Comparison of ENCODE assay signal across 8 cellular contexts in genomic region chr9:98971168-98971914, GRCh38. TPM values are rescaled to one million over a fixed set of nuclear protein-coding genes. Genes with fewer than 3 reads are reported as not detected.
DNase-seq lines count a peak whose midpoint lies in the region; ATAC-seq and TF ChIP-seq lines count a peak whose summit lies in the region.

No MANE protein-coding gene starts in this region.

- peak overlapping the region; percentile 89 for H3K27ac ChIP-seq in smooth muscle cell (ENCODE audit: low read depth)

- no peaks in the 10 kb centered on the region for H3K36me3 ChIP-seq in smooth muscle cell (ENCODE audit: low read depth)

- H3F3A ChIP-seq in smooth muscle cell (ENCODE audit: low read depth), result peaks cover 3% of the 10 kb centered on the region

- H3K4me3 ChIP-seq in smooth muscle cell, result no peak overlapping the region

- H3K4me3 Mint-ChIP-seq in HFFc6 (peak overlapping the region; percentile 8; the same call in 1 of the 2 replicates), glutamatergic neuron (ENCODE audit: unreplicated experiment) (no peak overlapping the region)

- no peak overlapping the region for H3K27ac Mint-ChIP-seq in HFFc6
- no peak overlapping the region for H3K27ac Mint-ChIP-seq in glutamatergic neuron (ENCODE audit: unreplicated experiment)

- H3K27me3 Mint-ChIP-seq in HFFc6 (ENCODE audit: insufficient read depth) (peaks cover 18% of the 10 kb centered on the region), glutamatergic neuron (ENCODE audit: unreplicated experiment) (peaks cover 9% of the 10 kb centered on the region)

- WGBS in smooth muscle cell (ENCODE audit: low lambda C conversion rate), result 57% methylated on average over 20 of the region's 20 CpGs

- H3K4me1 Mint-ChIP-seq in HFFc6 (ENCODE audit: low read depth), result peaks cover 15% of the 10 kb centered on the region
- peaks cover 21% of the 10 kb centered on the region for H3K4me1 Mint-ChIP-seq in glutamatergic neuron (ENCODE audit: low read depth, unreplicated experiment)

- intact Hi-C loops in cardiac septum (cut with DNase I), result no loop called here

- ATAC-seq in HG03378 (IDR thresholded peaks at IDR 0.05; ENCODE audit: unreplicated experiment), result no peak

- peaks cover 59% of the 10 kb centered on the region for H3K79me2 ChIP-seq in smooth muscle cell (ENCODE audit: low read depth)

- no peak overlapping the region for H2AFZ ChIP-seq in smooth muscle cell (ENCODE audit: low read depth)

- H3K4me2 ChIP-seq in smooth muscle cell, result peak overlapping the region; percentile 70

- H3K9me3 Mint-ChIP-seq in HFFc6, result no peaks in the 10 kb centered on the region
- peaks cover 8% of the 10 kb centered on the region for H3K9me3 Mint-ChIP-seq in glutamatergic neuron (ENCODE audit: unreplicated experiment)

- no peak for TF ChIP-seq CTCF in HFFc6 (IDR thresholded peaks at IDR 0.05)
- no peak for TF ChIP-seq CTCF in smooth muscle cell (IDR thresholded peaks at IDR 0.05; ENCODE audit: borderline replicate concordance, insufficient read depth, poor library complexity, severe bottlenecking)
- TF ChIP-seq CTCF in GM13977 (IDR thresholded peaks at IDR 0.05; ENCODE audit: extremely low read depth, insufficient read depth, missing control alignments), result no peak
- no peak for TF ChIP-seq CTCF in glutamatergic neuron (IDR thresholded peaks at IDR 0.05; ENCODE audit: partially characterized antibody, unreplicated experiment)

- DNase-seq in HFFc6 (peak; percentile 28), amniotic stem cell (lab: John Stamatoyannopoulos, UW) (peak; percentile 20), cardiac septum (ENCODE audit: low spot score) (peak; percentile 74), smooth muscle cell (lab: John Stamatoyannopoulos, UW; ENCODE audit: unreplicated experiment) (peak; percentile 47), GM13977 (ENCODE audit: low spot score) (no peak), glutamatergic neuron (no peak)
- DNase-seq in stimulated activated CD4-positive, alpha-beta T cell treated with anti-CD3 and anti-CD28 coated beads, Interleukin-1b, Interleukin-23, amount 100 ng/mL, for 48 hours, result no peak

- no peaks in the 10 kb centered on the region for H3K36me3 Mint-ChIP-seq in HFFc6 (ENCODE audit: low read depth)
- no peaks in the 10 kb centered on the region for H3K36me3 Mint-ChIP-seq in glutamatergic neuron (ENCODE audit: unreplicated experiment)

- no peaks in the 10 kb centered on the region for H3K27me3 ChIP-seq in smooth muscle cell (ENCODE audit: low read depth)

- in situ Hi-C loops in GM13977 (cut with MboI; ENCODE audit: low pct_unique_long_range_greater_than_20kb, low sequenced_read_pairs, unreplicated experiment), result no loop called here

- peak overlapping the region; percentile 87 for H3K9ac ChIP-seq in smooth muscle cell (ENCODE audit: low read depth)

- no peaks in the 10 kb centered on the region for H4K20me1 ChIP-seq in smooth muscle cell (ENCODE audit: low read depth)

- peaks cover 9% of the 10 kb centered on the region for H3K4me1 ChIP-seq in smooth muscle cell (ENCODE audit: low read depth)

- no peaks in the 10 kb centered on the region for H3K9me3 ChIP-seq in smooth muscle cell (replicated peaks; ENCODE audit: low read depth)

RNA-seq across cellular contexts. Expression of gene COL15A1, which starts 27.6 kb away (rescaled TPM):
- under 1 TPM; 0.20 to 0.50 (median 0.32) TPM for total RNA-seq in HFFc6 (2021; fragmentation: NEBNext Ultra II Directional; extraction: Animal tissue kit (Norgen Biotek cat#: 25700))
- 49.4 TPM for total RNA-seq in cardiac septum
- total RNA-seq in smooth muscle cell, result 222 and 313 TPM in 2 replicates
- 167 and 293 TPM in 2 replicates for polyA plus RNA-seq in smooth muscle cell
- not detected for total RNA-seq in glutamatergic neuron (ENCODE audit: unreplicated experiment)

Comparison
In these comparisons a context has a peak if more than half of its experiments do, and no peak if none do; other contexts are left out.
1. DNase-seq: peak in HFFc6 (single experiment), amniotic stem cell (single experiment), cardiac septum (single experiment) and smooth muscle cell (single experiment); none in GM13977 (single experiment), stimulated activated CD4-positive, alpha-beta T cell treated with anti-CD3 and anti-CD28 coated beads, Interleukin-1b, Interleukin-23, amount 100 ng/mL, for 48 hours (single experiment) and glutamatergic neuron (single experiment).
2. RNA of gene COL15A1, which starts 27.6 kb away (total RNA-seq): 222 to 313 TPM in smooth muscle cell and 49.4 TPM in cardiac septum (single experiment); 0.20 to 0.50 TPM in HFFc6 and not detected in glutamatergic neuron (single experiment); every median in the first group is over 10 times any median in the second.